Comparison of ENCODE assay signal across 22 cellular contexts in genomic region chr3:152426393-152426792, GRCh38.
DNase-seq lines count a peak whose midpoint lies in the region; ATAC-seq lines count a peak whose summit lies in the region.
"Had no signal": no experiment of that assay in that cellular context is flagged by ENCODE, and none has a peak within 500 bp of the region (broad histone marks: within the 10 kb centered on the region; RNA-seq: fewer than 3 reads in every experiment).

No MANE protein-coding gene starts in this region.

- H3K27ac ChIP-seq in subcutaneous abdominal adipose tissue (ENCODE audit: low read depth, low read length): peak overlapping the region; percentile 45
- H3K27ac ChIP-seq: brain microvascular endothelial cell, C4-2B, SJSA1 had no signal

- no peak for ATAC-seq in activated CD8-positive, alpha-beta memory T cell treated with anti-CD3 and anti-CD28 coated beads, Interleukin-2, amount 10 ng/mL, durations not matched to agents 7 days and 5 days
- ATAC-seq in T-helper 17 cell: peak; percentile 27
- ATAC-seq in activated CD4-positive, CD25-positive, alpha-beta regulatory T cell treated with anti-CD3 and anti-CD28 coated beads, Interleukin-2, amount 50 U/mL, for 24 hours: no peak

- H3K36me3 Mint-ChIP-seq in activated CD8-positive, alpha-beta memory T cell treated with anti-CD3 and anti-CD28 coated beads, Interleukin-2, amount 10 ng/mL, durations not matched to agents 7 days and 5 days: peaks cover 65% of the 10 kb centered on the region
- H3K36me3 Mint-ChIP-seq in T-helper 17 cell (ENCODE audit: low read depth) (peaks cover 4% of the 10 kb centered on the region), immature natural killer cell (peaks cover 16 to 28% (median 24%) of the 10 kb centered on the region in 3 donors)

- H3K4me1 Mint-ChIP-seq in activated CD8-positive, alpha-beta memory T cell treated with anti-CD3 and anti-CD28 coated beads, Interleukin-2, amount 10 ng/mL, durations not matched to agents 7 days and 5 days: peaks cover 69% of the 10 kb centered on the region
- peaks cover 32% of the 10 kb centered on the region for H3K4me1 Mint-ChIP-seq in T-helper 17 cell
- peaks cover 89 to 100% of the 10 kb centered on the region in 2 donors for H3K4me1 Mint-ChIP-seq in immature natural killer cell

- H3K4me3 Mint-ChIP-seq in activated CD8-positive, alpha-beta memory T cell treated with anti-CD3 and anti-CD28 coated beads, Interleukin-2, amount 10 ng/mL, durations not matched to agents 7 days and 5 days: no peak overlapping the region
- H3K4me3 Mint-ChIP-seq in T-helper 17 cell: no peak overlapping the region
- H3K4me3 Mint-ChIP-seq in immature natural killer cell: no peak overlapping the region

- H3K9ac ChIP-seq in subcutaneous abdominal adipose tissue (ENCODE audit: low read length in 5 of 5): no peak overlapping the region

- no peaks in the 10 kb centered on the region for H3K9me3 ChIP-seq in T-helper 17 cell (ENCODE audit: control insufficient read depth, low read length, poor library complexity, severe bottlenecking)
- H3K9me3 ChIP-seq in subcutaneous abdominal adipose tissue (ENCODE audit: control insufficient read depth in 5 of 5, low read length in 5 of 5): no peaks in the 10 kb centered on the region
- H3K9me3 ChIP-seq: HAP-1, SJSA1, testis had no signal

- no peak for DNase-seq in activated CD8-positive, alpha-beta memory T cell treated with anti-CD3 and anti-CD28 coated beads, Interleukin-2, amount 10 ng/mL, durations not matched to agents 7 days and 5 days
- DNase-seq in activated CD8-positive, alpha-beta memory T cell treated with anti-CD3 and anti-CD28 coated beads, Interleukin-2, amount 50 U/mL, for 48 hours: no peak
- DNase-seq in T-helper 17 cell: no peak
- DNase-seq in immature natural killer cell: no peak
- DNase-seq in G401 (ENCODE audit: low spot score): no peak
- DNase-seq in AG08395 (ENCODE audit: low spot score): no peak
- DNase-seq: activated CD4-positive, alpha-beta T cell treated with anti-CD3 and anti-CD28 coated beads for 1 hour; activated T-cell treated with anti-CD3 and anti-CD28 coated beads for 4 hours; brain microvascular endothelial cell; Kasumi-1; kidney glomerular epithelial cell; NCI-H1105 treated with DMSO at 0.1 percent for 48 hours; NCI-H69; occipital lobe; OCI-M1; stimulated activated CD4-positive, alpha-beta T cell treated with anti-CD3 and anti-CD28 coated beads, Interleukin-4, amount 100 ng/mL, for 24 hours; testis had no signal

- H3K27ac Mint-ChIP-seq in activated CD8-positive, alpha-beta memory T cell treated with anti-CD3 and anti-CD28 coated beads, Interleukin-2, amount 10 ng/mL, durations not matched to agents 7 days and 5 days: peak overlapping the region; percentile 54
- H3K27ac Mint-ChIP-seq in T-helper 17 cell: peak overlapping the region; percentile 24
- peak overlapping the region in 5 of 6 donors; percentile 67 to 87 (median 76) for H3K27ac Mint-ChIP-seq in immature natural killer cell

- in situ Hi-C loops in G401 (cut with HindIII; ENCODE audit: low sequenced_read_pairs): no loop called here

- no peak overlapping the region for H3K4me3 ChIP-seq in subcutaneous abdominal adipose tissue (ENCODE audit: low read depth in 1 of 5, low read length in 5 of 5)
- H3K4me3 ChIP-seq: HAP-1, SJSA1, testis had no signal

- H3K27me3 ChIP-seq in subcutaneous abdominal adipose tissue (ENCODE audit: control insufficient read depth in 5 of 5, insufficient read depth in 4 of 5, low read length in 5 of 5): no peaks in the 10 kb centered on the region
- H3K27me3 ChIP-seq: brain microvascular endothelial cell, SJSA1, testis had no signal

- H3K27me3 Mint-ChIP-seq in activated CD8-positive, alpha-beta memory T cell treated with anti-CD3 and anti-CD28 coated beads, Interleukin-2, amount 10 ng/mL, durations not matched to agents 7 days and 5 days: no peaks in the 10 kb centered on the region
- H3K27me3 Mint-ChIP-seq in T-helper 17 cell (no peaks in the 10 kb centered on the region), immature natural killer cell (ENCODE audit: low read depth in 3 of 3) (peaks cover 0 to 21% (median 18%) of the 10 kb centered on the region in 3 donors)

- peaks cover 6% of the 10 kb centered on the region for H3K9me3 Mint-ChIP-seq in activated CD8-positive, alpha-beta memory T cell treated with anti-CD3 and anti-CD28 coated beads, Interleukin-2, amount 10 ng/mL, durations not matched to agents 7 days and 5 days (ENCODE audit: low read depth)
- H3K9me3 Mint-ChIP-seq in immature natural killer cell: peaks cover 0 to 2% (median 0%) of the 10 kb centered on the region in 6 donors

- peaks cover 0 to 3% (median 2%) of the 10 kb centered on the region in 5 donors for H3K36me3 ChIP-seq in subcutaneous abdominal adipose tissue (ENCODE audit: control insufficient read depth in 5 of 5, insufficient read depth in 5 of 5, low read length in 5 of 5)
- H3K36me3 ChIP-seq: HAP-1 had no signal

- CTCF ChIA-PET in activated CD8-positive, alpha-beta memory T cell treated with anti-CD3 and anti-CD28 coated beads, Interleukin-2, amount 10 ng/mL, durations not matched to agents 7 days and 5 days (lab: Charles Lee): no interaction called here

- H3K4me1 ChIP-seq in subcutaneous abdominal adipose tissue (ENCODE audit: control insufficient read depth in 5 of 5, insufficient read depth in 5 of 5, low read length in 5 of 5): peaks cover 0 to 11% (median 0%) of the 10 kb centered on the region in 5 donors
- H3K4me1 ChIP-seq: SJSA1, testis had no signal

Comparison
In these comparisons a context has a peak if more than half of its experiments do, and no peak if none do; other contexts are left out.
1. H3K27ac Mint-ChIP-seq: peak in every context shown above with its lines; median percentile 76 in immature natural killer cell; 54 in activated CD8-positive, alpha-beta memory T cell treated with anti-CD3 and anti-CD28 coated beads, Interleukin-2, amount 10 ng/mL, durations not matched to agents 7 days and 5 days; 24 in T-helper 17 cell.